In the genomic region with DNA sequence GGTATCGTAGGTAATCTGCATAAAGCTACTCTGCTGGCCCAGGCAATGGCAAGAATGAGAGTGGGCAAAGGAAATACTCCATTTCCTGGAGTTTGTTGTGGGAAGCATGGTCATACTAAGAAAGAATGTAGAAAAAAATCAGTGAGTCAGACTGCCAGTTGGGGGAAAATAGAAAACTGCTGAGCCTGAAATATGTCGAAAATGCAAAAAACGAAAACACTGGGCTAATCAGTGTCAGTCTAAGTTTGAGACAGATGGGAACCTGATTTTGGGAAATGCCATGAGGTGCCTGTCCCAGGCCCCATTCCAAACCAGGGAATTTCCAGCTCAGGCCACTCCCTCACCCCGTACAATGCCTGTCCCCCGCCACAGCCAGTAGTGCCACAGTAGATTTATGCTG, we compare ENCODE assay signal across 18 cellular contexts.
A peak's percentile ranks its signal among the peaks of the same experiment; 100 is the strongest.
DNase-seq lines count a peak whose midpoint lies in the region; ATAC-seq and TF ChIP-seq lines count a peak whose summit lies in the region.
"Had no signal": no experiment of that assay in that cellular context is flagged by ENCODE, and none has a peak within 500 bp of the region (broad histone marks: within the 10 kb centered on the region; RNA-seq: fewer than 3 reads in every experiment).

No MANE protein-coding gene starts in this region.

- H3K9me3 ChIP-seq in GM23248 (ENCODE audit: low read depth): no peaks in the 10 kb centered on the region
- no peaks in the 10 kb centered on the region for H3K9me3 ChIP-seq in SK-N-SH
- H3K9me3 ChIP-seq: body of pancreas, vagina had no signal

- H3K9me3 Mint-ChIP-seq in endothelial cell (ENCODE audit: unreplicated experiment): peaks cover 38% of the 10 kb centered on the region

- no peaks in the 10 kb centered on the region for H3K4me1 Mint-ChIP-seq in endothelial cell (ENCODE audit: unreplicated experiment)
- H3K4me1 Mint-ChIP-seq: activated CD4-positive, alpha-beta memory T cell treated with anti-CD3 and anti-CD28 coated beads, Interleukin-2, amount 10 ng/mL, durations not matched to agents 7 days and 5 days; nephron progenitor cell had no signal

- H3K4me1 ChIP-seq in GM23248 (ENCODE audit: insufficient read depth) (peaks cover 9% of the 10 kb centered on the region; the same call in 1 of the 2 replicates), SK-N-SH (ENCODE audit: control insufficient read depth in 1 of 2, insufficient read depth in 2 of 2, low read depth in 1 of 2, low read length in 1 of 2) (peaks cover 0 to 11% of the 10 kb centered on the region in 2 experiments; a peak in 2 of 4 replicates)
- H3K4me1 ChIP-seq: body of pancreas, heart right ventricle, sigmoid colon, vagina had no signal

- H3K27me3 Mint-ChIP-seq in endothelial cell (ENCODE audit: unreplicated experiment): peaks cover 1% of the 10 kb centered on the region
- H3K27me3 Mint-ChIP-seq: activated CD4-positive, alpha-beta memory T cell treated with anti-CD3 and anti-CD28 coated beads, Interleukin-2, amount 10 ng/mL, durations not matched to agents 7 days and 5 days had no signal

- POLR2A ChIA-PET in SK-N-SH (lab: Yijun Ruan, JAX): no interaction called here

- H3K27me3 ChIP-seq in GM23248 (replicated peaks; ENCODE audit: insufficient read depth) (no peaks in the 10 kb centered on the region), SK-N-SH (ENCODE audit: insufficient read depth) (no peaks in the 10 kb centered on the region)
- H3K27me3 ChIP-seq: body of pancreas, heart right ventricle, sigmoid colon, vagina had no signal

- H3K9ac ChIP-seq in GM23248 (no peak overlapping the region), SK-N-SH (peak overlapping the region; percentile 34; the same call in 1 of the 2 replicates)

- no peak overlapping the region for H3K27ac ChIP-seq in GM23248
- H3K27ac ChIP-seq in SK-N-SH (ENCODE audit: low read depth in 2 of 2, low read length in 1 of 2): peak overlapping the region; percentile 34 to 86; a peak in 3 of 4 replicates
- H3K27ac ChIP-seq: body of pancreas, heart right ventricle, sigmoid colon, vagina had no signal

- no peak overlapping the region for H3K4me3 Mint-ChIP-seq in endothelial cell (ENCODE audit: unreplicated experiment)
- H3K4me3 Mint-ChIP-seq: activated CD4-positive, alpha-beta memory T cell treated with anti-CD3 and anti-CD28 coated beads, Interleukin-2, amount 10 ng/mL, durations not matched to agents 7 days and 5 days; nephron progenitor cell had no signal

- no peak for TF ChIP-seq RAD21 in SK-N-SH (IDR thresholded peaks at IDR 0.05; ENCODE audit: low read length)

- H3K79me2 ChIP-seq in GM23248 (ENCODE audit: insufficient read depth) (no peaks in the 10 kb centered on the region), SK-N-SH (ENCODE audit: insufficient read depth) (peaks cover 34% of the 10 kb centered on the region; the same call in 1 of the 2 replicates)

- DNase-seq in GM23248 (peak; percentile 61), SK-N-SH (no peak), fibroblast of the aortic adventitia (ENCODE audit: low read depth) (peak; percentile 16), posterior vena cava (ENCODE audit: low spot score) (no peak), endothelial cell (ENCODE audit: low spot score) (no peak)
- DNase-seq: activated CD4-positive, alpha-beta memory T cell treated with anti-CD3 and anti-CD28 coated beads, Interleukin-2, amount 10 ng/mL, durations not matched to agents 7 days and 5 days; body of pancreas; Calu3; heart right ventricle; NCI-H2107; nephron progenitor cell; SHP77; sigmoid colon; stimulated activated naive CD4-positive, alpha-beta T cell had no signal

- no peaks in the 10 kb centered on the region for H4K20me1 ChIP-seq in GM23248 (ENCODE audit: insufficient read depth)
- H4K20me1 ChIP-seq in SK-N-SH (ENCODE audit: insufficient read depth): no peaks in the 10 kb centered on the region

- no peak overlapping the region for H3K27ac Mint-ChIP-seq in endothelial cell (ENCODE audit: unreplicated experiment)
- H3K27ac Mint-ChIP-seq: activated CD4-positive, alpha-beta memory T cell treated with anti-CD3 and anti-CD28 coated beads, Interleukin-2, amount 10 ng/mL, durations not matched to agents 7 days and 5 days; activated T-helper 2 cell treated with anti-CD3 and anti-CD28 coated beads, Interferon-gamma antibody, Interleukin-2, Interleukin-4, amounts not matched to agents 10 μg/mL and 5 μg/mL and 100 μg/mL, durations not matched to agents 14 hours and 24 hours and 36 hours; nephron progenitor cell had no signal

- TF ChIP-seq CTCF in SK-N-SH (IDR thresholded peaks at IDR 0.05) (no peak), fibroblast of the aortic adventitia (IDR thresholded peaks at IDR 0.05; ENCODE audit: insufficient read depth, low read length) (no peak), endothelial cell (IDR thresholded peaks at IDR 0.05; ENCODE audit: unreplicated experiment) (no peak)

- peak in 1 of 2 experiments; percentile 55; a peak in 1 of 4 replicates for TF ChIP-seq EP300 in SK-N-SH (IDR thresholded peaks at IDR 0.05; ENCODE audit: borderline replicate concordance in 1 of 2, low read depth in 1 of 2, low read length in 1 of 2)

- CTCF ChIA-PET in SK-N-SH (lab: Yijun Ruan, JAX): no interaction called here

- peaks cover 8% of the 10 kb centered on the region for H3K36me3 Mint-ChIP-seq in endothelial cell (ENCODE audit: low read depth, unreplicated experiment)

- no peaks in the 10 kb centered on the region for H3F3A ChIP-seq in GM23248 (ENCODE audit: insufficient read depth)
- H3F3A ChIP-seq in SK-N-SH (replicated peaks; ENCODE audit: insufficient read depth): peaks cover 23% of the 10 kb centered on the region

- in situ Hi-C loops in GM23248 (cut with MboI): no loop called here

- intact Hi-C loops in posterior vena cava (cut with DNase I): no loop called here

- WGBS in GM23248 (ENCODE audit: low coverage in 1 of 2, low lambda C conversion rate in 2 of 2, missing lambda C conversion rate in 2 of 2), 2 experiments: 16 to 17% methylated on average over 5 of the region's 5 CpGs
- WGBS in SK-N-SH (ENCODE audit: low lambda C conversion rate): 39% methylated on average over 5 of the region's 5 CpGs

- H3K4me3 ChIP-seq in GM23248 (peak overlapping the region; percentile 18; the same call in 1 of the 2 replicates), SK-N-SH (ENCODE audit: low read depth in 2 of 2, low read length in 1 of 2) (peak overlapping the region; percentile 17 to 35; a peak in 2 of 4 replicates), fibroblast of the aortic adventitia (ENCODE audit: low read depth, low read length) (no peak overlapping the region)
- H3K4me3 ChIP-seq: body of pancreas, heart right ventricle, sigmoid colon, vagina had no signal

- no peak for ATAC-seq in GM18502 (IDR thresholded peaks at IDR 0.05; ENCODE audit: poor library complexity, unreplicated experiment)
- ATAC-seq in HG02571 (IDR thresholded peaks at IDR 0.05; ENCODE audit: unreplicated experiment): no peak
- ATAC-seq: body of pancreas, heart right ventricle had no signal

- H2AFZ ChIP-seq in GM23248 (no peak overlapping the region), SK-N-SH (ENCODE audit: low read depth) (no peak overlapping the region)

- H3K36me3 ChIP-seq in GM23248 (ENCODE audit: low read depth) (no peaks in the 10 kb centered on the region), SK-N-SH (replicated peaks in 1 of 2; ENCODE audit: control insufficient read depth in 1 of 2, insufficient read depth in 2 of 2, low read length in 1 of 2) (peaks cover 40 to 67% of the 10 kb centered on the region in 2 experiments)
- H3K36me3 ChIP-seq: heart right ventricle, sigmoid colon, vagina had no signal

- H3K9me2 ChIP-seq in GM23248 (ENCODE audit: insufficient read depth) (no peaks in the 10 kb centered on the region), SK-N-SH (no peaks in the 10 kb centered on the region)

- H3K4me2 ChIP-seq in GM23248 (ENCODE audit: unreplicated experiment) (peak overlapping the region; percentile 36), SK-N-SH (peak overlapping the region; percentile 65; the same call in 1 of the 2 replicates)

TF ChIP-seq in SK-N-SH, 30 proteins besides CTCF, POLR2A, EP300 and RAD21 (continues in another document):
- TF ChIP-seq NFIC (IDR thresholded peaks at IDR 0.05; ENCODE audit: borderline replicate concordance) (peak; percentile 24; the same call in 1 of the 2 replicates), FOSL2 (IDR thresholded peaks at IDR 0.05; ENCODE audit: borderline replicate concordance, low read depth) (peak; percentile 77)
- TF ChIP-seq, protein P1, sequence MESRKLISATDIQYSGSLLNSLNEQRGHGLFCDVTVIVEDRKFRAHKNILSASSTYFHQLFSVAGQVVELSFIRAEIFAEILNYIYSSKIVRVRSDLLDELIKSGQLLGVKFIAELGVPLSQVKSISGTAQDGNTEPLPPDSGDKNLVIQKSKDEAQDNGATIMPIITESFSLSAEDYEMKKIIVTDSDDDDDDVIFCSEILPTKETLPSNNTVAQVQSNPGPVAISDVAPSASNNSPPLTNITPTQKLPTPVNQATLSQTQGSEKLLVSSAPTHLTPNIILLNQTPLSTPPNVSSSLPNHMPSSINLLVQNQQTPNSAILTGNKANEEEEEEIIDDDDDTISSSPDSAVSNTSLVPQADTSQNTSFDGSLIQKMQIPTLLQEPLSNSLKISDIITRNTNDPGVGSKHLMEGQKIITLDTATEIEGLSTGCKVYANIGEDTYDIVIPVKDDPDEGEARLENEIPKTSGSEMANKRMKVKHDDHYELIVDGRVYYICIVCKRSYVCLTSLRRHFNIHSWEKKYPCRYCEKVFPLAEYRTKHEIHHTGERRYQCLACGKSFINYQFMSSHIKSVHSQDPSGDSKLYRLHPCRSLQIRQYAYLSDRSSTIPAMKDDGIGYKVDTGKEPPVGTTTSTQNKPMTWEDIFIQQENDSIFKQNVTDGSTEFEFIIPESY (IDR thresholded peaks at IDR 0.05; ENCODE audit: borderline replicate concordance, low read depth): 0 out of 2 replicates have a peak, but pooled peaks have one; percentile 20
- TF ChIP-seq, protein P2, sequence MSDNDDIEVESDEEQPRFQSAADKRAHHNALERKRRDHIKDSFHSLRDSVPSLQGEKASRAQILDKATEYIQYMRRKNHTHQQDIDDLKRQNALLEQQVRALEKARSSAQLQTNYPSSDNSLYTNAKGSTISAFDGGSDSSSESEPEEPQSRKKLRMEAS (IDR thresholded peaks at IDR 0.05; ENCODE audit: low read depth): peak; percentile 49; the same call in 1 of the 2 replicates

Comparison
In these comparisons a context has a peak if more than half of its experiments do, and no peak if none do; other contexts are left out.
1. DNase-seq: peak in GM23248 (single experiment) and fibroblast of the aortic adventitia (single experiment); none in SK-N-SH (single experiment), posterior vena cava (single experiment) and endothelial cell (single experiment).